In the genomic region with DNA sequence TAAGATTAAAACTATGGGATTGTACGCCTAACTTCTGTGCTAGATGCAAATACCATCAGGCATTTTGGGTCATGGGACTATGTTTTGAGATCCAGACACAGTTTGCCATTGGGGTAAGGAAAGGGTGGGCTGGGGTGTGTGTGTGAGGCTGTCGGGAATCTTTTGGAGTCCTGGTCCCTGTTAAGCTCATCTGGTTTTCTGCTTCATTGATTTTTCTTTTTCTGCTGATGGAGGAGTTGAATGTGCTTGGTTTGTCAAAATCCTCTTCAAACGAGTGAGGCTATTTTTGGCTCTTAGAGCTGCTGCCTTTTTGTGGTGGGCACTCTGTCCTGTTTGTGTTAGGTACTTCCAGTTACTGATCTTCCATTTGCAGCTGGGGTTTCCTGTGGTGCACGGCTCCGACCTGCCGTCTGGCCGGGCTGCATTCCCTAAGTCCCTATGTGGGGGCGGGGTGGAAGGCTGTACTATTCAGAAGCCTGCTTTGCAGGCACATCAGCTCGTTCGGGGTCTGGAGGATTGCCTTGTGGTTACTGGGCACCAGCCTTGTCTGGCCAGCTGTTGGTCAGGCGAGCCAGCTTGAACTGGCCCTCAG, we compare ENCODE assay signal across 1 cellular context.
TF ChIP-seq lines count a peak whose summit lies in the region.

No MANE protein-coding gene starts in this region.

TF ChIP-seq in SK-N-SH, 30 proteins besides CTCF, POLR2A, EP300 and RAD21 (continued from another document):
- TF ChIP-seq TCF12 (IDR thresholded peaks at IDR 0.05) = peak; percentile 40; the same call in 1 of the 2 replicates
- 0 out of 2 replicates have a peak, but pooled peaks have one; percentile 27 for TF ChIP-seq RCOR1 (IDR thresholded peaks at IDR 0.05; ENCODE audit: low read length)
- TF ChIP-seq, protein P1, sequence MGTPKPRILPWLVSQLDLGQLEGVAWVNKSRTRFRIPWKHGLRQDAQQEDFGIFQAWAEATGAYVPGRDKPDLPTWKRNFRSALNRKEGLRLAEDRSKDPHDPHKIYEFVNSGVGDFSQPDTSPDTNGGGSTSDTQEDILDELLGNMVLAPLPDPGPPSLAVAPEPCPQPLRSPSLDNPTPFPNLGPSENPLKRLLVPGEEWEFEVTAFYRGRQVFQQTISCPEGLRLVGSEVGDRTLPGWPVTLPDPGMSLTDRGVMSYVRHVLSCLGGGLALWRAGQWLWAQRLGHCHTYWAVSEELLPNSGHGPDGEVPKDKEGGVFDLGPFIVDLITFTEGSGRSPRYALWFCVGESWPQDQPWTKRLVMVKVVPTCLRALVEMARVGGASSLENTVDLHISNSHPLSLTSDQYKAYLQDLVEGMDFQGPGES (IDR thresholded peaks at IDR 0.05; ENCODE audit: low read depth, low read length) = no peak
- TF ChIP-seq GABPA (IDR thresholded peaks at IDR 0.05; ENCODE audit: low read depth) = no peak
- TF ChIP-seq SIN3A (IDR thresholded peaks at IDR 0.05; ENCODE audit: borderline replicate concordance, low read depth, low read length) = no peak
- TF ChIP-seq POLR2AphosphoS5 (IDR thresholded peaks at IDR 0.05; ENCODE audit: low read depth, low read length) = no peak
- TF ChIP-seq RXRA (IDR thresholded peaks at IDR 0.05; ENCODE audit: borderline replicate concordance, low read depth) = no peak
- TF ChIP-seq FOXM1 (IDR thresholded peaks at IDR 0.05; ENCODE audit: low read depth) = no peak
- TF ChIP-seq TEAD4 (IDR thresholded peaks at IDR 0.05; ENCODE audit: borderline replicate concordance, insufficient read depth) = no peak
- TF ChIP-seq TAF1 (IDR thresholded peaks at IDR 0.05; ENCODE audit: borderline replicate concordance, low read depth, low read length) = no peak
- TF ChIP-seq, protein P2, sequence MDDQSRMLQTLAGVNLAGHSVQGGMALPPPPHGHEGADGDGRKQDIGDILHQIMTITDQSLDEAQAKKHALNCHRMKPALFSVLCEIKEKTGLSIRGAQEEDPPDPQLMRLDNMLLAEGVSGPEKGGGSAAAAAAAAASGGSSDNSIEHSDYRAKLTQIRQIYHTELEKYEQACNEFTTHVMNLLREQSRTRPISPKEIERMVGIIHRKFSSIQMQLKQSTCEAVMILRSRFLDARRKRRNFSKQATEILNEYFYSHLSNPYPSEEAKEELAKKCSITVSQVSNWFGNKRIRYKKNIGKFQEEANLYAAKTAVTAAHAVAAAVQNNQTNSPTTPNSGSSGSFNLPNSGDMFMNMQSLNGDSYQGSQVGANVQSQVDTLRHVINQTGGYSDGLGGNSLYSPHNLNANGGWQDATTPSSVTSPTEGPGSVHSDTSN (IDR thresholded peaks at IDR 0.05) = no peak
- TF ChIP-seq, protein P3, sequence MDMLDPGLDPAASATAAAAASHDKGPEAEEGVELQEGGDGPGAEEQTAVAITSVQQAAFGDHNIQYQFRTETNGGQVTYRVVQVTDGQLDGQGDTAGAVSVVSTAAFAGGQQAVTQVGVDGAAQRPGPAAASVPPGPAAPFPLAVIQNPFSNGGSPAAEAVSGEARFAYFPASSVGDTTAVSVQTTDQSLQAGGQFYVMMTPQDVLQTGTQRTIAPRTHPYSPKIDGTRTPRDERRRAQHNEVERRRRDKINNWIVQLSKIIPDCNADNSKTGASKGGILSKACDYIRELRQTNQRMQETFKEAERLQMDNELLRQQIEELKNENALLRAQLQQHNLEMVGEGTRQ (IDR thresholded peaks at IDR 0.05; ENCODE audit: borderline replicate concordance, low read depth, low read length) = no peak
- no peak for TF ChIP-seq JUND (IDR thresholded peaks at IDR 0.05)
- peak; percentile 76 for TF ChIP-seq CHD2 (IDR thresholded peaks at IDR 0.05; ENCODE audit: low read length, partially characterized antibody)
- TF ChIP-seq NRF1 (IDR thresholded peaks at IDR 0.05; ENCODE audit: low read depth, low read length) = no peak
- TF ChIP-seq YY1 (IDR thresholded peaks at IDR 0.05; ENCODE audit: low read depth) = no peak
- TF ChIP-seq, protein P4, sequence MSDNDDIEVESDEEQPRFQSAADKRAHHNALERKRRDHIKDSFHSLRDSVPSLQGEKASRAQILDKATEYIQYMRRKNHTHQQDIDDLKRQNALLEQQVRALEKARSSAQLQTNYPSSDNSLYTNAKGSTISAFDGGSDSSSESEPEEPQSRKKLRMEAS (IDR thresholded peaks at IDR 0.05; ENCODE audit: low read depth) = no peak
- TF ChIP-seq MEF2A (IDR thresholded peaks at IDR 0.05; ENCODE audit: borderline replicate concordance, low read depth) = no peak
- TF ChIP-seq FOXJ3 (CRISPR knock-in tag; IDR thresholded peaks at IDR 0.05) = no peak
- no peak for TF ChIP-seq EZH2phosphoT487 (IDR thresholded peaks at IDR 0.05; ENCODE audit: borderline replicate concordance, low read depth)
- TF ChIP-seq, protein P5, sequence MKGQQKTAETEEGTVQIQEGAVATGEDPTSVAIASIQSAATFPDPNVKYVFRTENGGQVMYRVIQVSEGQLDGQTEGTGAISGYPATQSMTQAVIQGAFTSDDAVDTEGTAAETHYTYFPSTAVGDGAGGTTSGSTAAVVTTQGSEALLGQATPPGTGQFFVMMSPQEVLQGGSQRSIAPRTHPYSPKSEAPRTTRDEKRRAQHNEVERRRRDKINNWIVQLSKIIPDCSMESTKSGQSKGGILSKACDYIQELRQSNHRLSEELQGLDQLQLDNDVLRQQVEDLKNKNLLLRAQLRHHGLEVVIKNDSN (IDR thresholded peaks at IDR 0.05; ENCODE audit: borderline replicate concordance, low read depth) = no peak
- TF ChIP-seq MXI1 (IDR thresholded peaks at IDR 0.05; ENCODE audit: low read depth, low read length) = peak; percentile 67
- no peak for TF ChIP-seq RFX5 (IDR thresholded peaks at IDR 0.05; ENCODE audit: low read length)
